In genomic region chr4:76213415-76214268, GRCh38 we compare ENCODE assay signal across 8 cellular contexts. TPM values are rescaled to one million over a fixed set of nuclear protein-coding genes. Genes with fewer than 3 reads are reported as not detected.
A peak's percentile ranks its signal among the peaks of the same experiment; 100 is the strongest.
DNase-seq lines count a peak whose midpoint lies in the region; ATAC-seq, FAIRE-seq and TF ChIP-seq lines count a peak whose summit lies in the region.

Gene SCARB2 (minus strand): TSS chr4:76213824. CDS start chr4:76213543, 281 bp downstream.

- no TSS peak for BruUV-seq in endothelial cell of umbilical vein (replicated peaks; lab: Mats Ljungman, UMichigan)

- peak within 1 kb of the TSS; percentile 86 for H3K4me2 ChIP-seq in endothelial cell of umbilical vein (ENCODE audit: insufficient read depth, low read length)

- intact Hi-C loops in endothelial cell of umbilical vein (cut with micrococcal nuclease) = loop anchor here (1.0 to 5.0 kb wide), 5 partner anchors 15 to 799 kb away; partner anchors contain the start of genes FAM47E and NUP54

- peaks cover 0 to 2% of the 10 kb centered on the region in 2 donors for H3K27me3 Mint-ChIP-seq in CD8-positive, alpha-beta memory T cell

- ATAC-seq in GM19372 (IDR thresholded peaks at IDR 0.05; ENCODE audit: low read depth, unreplicated experiment) = peak; percentile 80
- peak; percentile 67 for ATAC-seq in HG03520 (IDR thresholded peaks at IDR 0.05; ENCODE audit: unreplicated experiment)

- peak within 1 kb of the TSS; percentile 86 to 98 (median 91) for H3K4me3 Mint-ChIP-seq in CD8-positive, alpha-beta memory T cell

- H3K4me1 ChIP-seq in CD8-positive, alpha-beta memory T cell (ENCODE audit: insufficient read depth, low read length) = peaks cover 35% of the 10 kb centered on the region
- H3K4me1 ChIP-seq in endothelial cell of umbilical vein (ENCODE audit: control insufficient read depth, extremely low read depth, insufficient read depth, low read length) = peaks cover 36% of the 10 kb centered on the region

- H3K79me2 ChIP-seq in endothelial cell of umbilical vein (ENCODE audit: control insufficient read depth, insufficient read depth, low read length) = peaks cover 40% of the 10 kb centered on the region

- FAIRE-seq in endothelial cell of umbilical vein (lab: Jason Lieb, UNC) = no peak

- H3K9me1 ChIP-seq in endothelial cell of umbilical vein (replicated peaks; ENCODE audit: control insufficient read depth, extremely low read depth, insufficient read depth, low read length) = no peaks in the 10 kb centered on the region

- peaks cover 0 to 7% (median 1%) of the 10 kb centered on the region in 3 donors for H3K36me3 Mint-ChIP-seq in CD8-positive, alpha-beta memory T cell

- H3K4me1 Mint-ChIP-seq in CD8-positive, alpha-beta memory T cell = peaks cover 44 to 57% (median 57%) of the 10 kb centered on the region in 3 donors

- peak within 1 kb of the TSS; percentile 75 for H3K4me3 ChIP-seq in CD8-positive, alpha-beta memory T cell (ENCODE audit: low read length)
- peak within 1 kb of the TSS; percentile 37 to 94 (median 85) for H3K4me3 ChIP-seq in endothelial cell of umbilical vein (replicated peaks in 1 of 3; ENCODE audit: insufficient read depth in 1 of 3, low read depth in 1 of 3, low read length in 3 of 3)

- H3K27me3 ChIP-seq in CD8-positive, alpha-beta memory T cell (ENCODE audit: insufficient read depth, low read length, poor library complexity, severe bottlenecking) = no peaks in the 10 kb centered on the region
- no peaks in the 10 kb centered on the region for H3K27me3 ChIP-seq in endothelial cell of umbilical vein (ENCODE audit: control insufficient read depth in 2 of 2, insufficient read depth in 2 of 2, low read length in 2 of 2)

- CTCF ChIA-PET in CD8-positive, alpha-beta memory T cell (lab: Charles Lee) = interaction anchor here (1.1 to 8.6 kb wide), 3 partner anchors 34 to 765 kb away, joined by 3 to 32 read pairs (median 3); partner anchors contain the start of gene NUP54
- CTCF ChIA-PET in endothelial cell of umbilical vein (lab: Charles Lee) = interaction anchor here (1.6 to 9.1 kb wide), 3 partner anchors 14 to 164 kb away, joined by 4 to 89 read pairs (median 10); no protein-coding TSS in a partner anchor

- H3K27ac Mint-ChIP-seq in CD8-positive, alpha-beta memory T cell = peak within 1 kb of the TSS; percentile 86 to 100 (median 97)

- peak; percentile 64 to 84 (median 79) for DNase-seq in CD8-positive, alpha-beta memory T cell
- peak; percentile 74 to 81 for DNase-seq in NOMO-1 (lab: John Stamatoyannopoulos, UW; ENCODE audit: unreplicated experiment in 2 of 2)
- peak; percentile 81 for DNase-seq in activated CD8-positive, alpha-beta memory T cell treated with anti-CD3 and anti-CD28 coated beads, Interleukin-2, amount 50 U/mL, for 48 hours
- DNase-seq in endothelial cell of umbilical vein (ENCODE audit: low read depth, low spot score) = peak; percentile 90
- peak; percentile 73 for DNase-seq in middle frontal gyrus (ENCODE audit: extremely low spot score, low spot score)
- peak; percentile 56 for DNase-seq in stimulated activated CD8-positive, alpha-beta memory T cell treated with anti-CD3 and anti-CD28 coated beads, Interleukin-4, amount 100 ng/mL, for 24 hours (ENCODE audit: low read depth)

- H3K27ac ChIP-seq in CD8-positive, alpha-beta memory T cell (ENCODE audit: low read depth, low read length) = peak within 1 kb of the TSS; percentile 74
- H3K27ac ChIP-seq in endothelial cell of umbilical vein (ENCODE audit: insufficient read depth, low read depth, low read length) = peak within 1 kb of the TSS; percentile 57

- TF ChIP-seq POLR2A in endothelial cell of umbilical vein (IDR thresholded peaks at IDR 0.05; ENCODE audit: low read depth, low read length) = peak; percentile 93

- peak within 1 kb of the TSS; percentile 94 for H2AFZ ChIP-seq in endothelial cell of umbilical vein (ENCODE audit: low read depth, low read length)

- POLR2A ChIA-PET in CD8-positive, alpha-beta memory T cell (lab: Charles Lee) = interaction anchor here (1.4 kb wide), 1 partner anchor 274 kb away, joined by 6 read pairs; no protein-coding TSS in a partner anchor
- POLR2A ChIA-PET in endothelial cell of umbilical vein (lab: Charles Lee) = no interaction called here

- peak within 1 kb of the TSS; percentile 46 for H3K9ac ChIP-seq in endothelial cell of umbilical vein (replicated peaks; ENCODE audit: extremely low read depth, insufficient read depth, low read length)

- H3K36me3 ChIP-seq in CD8-positive, alpha-beta memory T cell (ENCODE audit: insufficient read depth, low read length) = no peaks in the 10 kb centered on the region
- no peaks in the 10 kb centered on the region for H3K36me3 ChIP-seq in endothelial cell of umbilical vein (ENCODE audit: control insufficient read depth in 2 of 2, extremely low read depth in 1 of 2, insufficient read depth in 2 of 2, low read length in 2 of 2)

- no peaks in the 10 kb centered on the region for H3K9me3 ChIP-seq in CD8-positive, alpha-beta memory T cell (ENCODE audit: low read length)
- H3K9me3 ChIP-seq in endothelial cell of umbilical vein (replicated peaks; ENCODE audit: control insufficient read depth, insufficient read depth, low read length) = no peaks in the 10 kb centered on the region

- no peaks in the 10 kb centered on the region for H4K20me1 ChIP-seq in endothelial cell of umbilical vein (replicated peaks; ENCODE audit: control insufficient read depth, extremely low read depth, insufficient read depth, low read length)

- no peaks in the 10 kb centered on the region for H3K9me3 Mint-ChIP-seq in CD8-positive, alpha-beta memory T cell

- no peak for TF ChIP-seq CTCF in endothelial cell of umbilical vein (IDR thresholded peaks at IDR 0.05; ENCODE audit: extremely low read depth in 1 of 2, insufficient read depth in 1 of 2, low read depth in 1 of 2, low read length in 2 of 2)

- dilution Hi-C loops in endothelial cell of umbilical vein (cut with MboI; ENCODE audit: extremely low pct_ligation_motif_present, low sequenced_read_pairs) = no loop called here

TF ChIP-seq in endothelial cell of umbilical vein, 7 proteins besides CTCF, POLR2A, EP300 and RAD21:
- TF ChIP-seq POLR2AphosphoS5 (IDR thresholded peaks at IDR 0.05; ENCODE audit: insufficient read depth, low read depth, low read length) = peak; percentile 87
- TF ChIP-seq GATA2 (IDR thresholded peaks at IDR 0.05; ENCODE audit: insufficient read depth, insufficient read length, low read depth, low read length) = no peak
- TF ChIP-seq MAX (IDR thresholded peaks at IDR 0.05; ENCODE audit: insufficient read depth, insufficient read length) = no peak
TF ChIP-seq in endothelial cell of umbilical vein: peak in this region for 1.

RNA-seq across cellular contexts. Expression of gene SCARB2, which starts in this region (rescaled TPM):
- 1 to 10 TPM; 6.2 to 6.7 TPM for total RNA-seq in CD8-positive, alpha-beta memory T cell
- 17.6 TPM for polyA plus RNA-seq in CD8-positive, alpha-beta memory T cell
- total RNA-seq in endothelial cell of umbilical vein = 116 and 122 TPM in 2 replicates
- polyA plus RNA-seq in endothelial cell of umbilical vein = 63.2 and 75.2 TPM in 2 replicates
- polyA plus RNA-seq in endothelial cell of umbilical vein (2011; cell fraction: cytosol; rRNA removed) = 62.2 and 64.5 TPM in 2 replicates
- 61.7 and 70.8 TPM in 2 replicates for polyA plus RNA-seq in endothelial cell of umbilical vein (2011; cell fraction: nucleus; rRNA removed)
- polyA plus RNA-seq in endothelial cell of umbilical vein (2012) = 129 and 153 TPM in 2 replicates
- polyA minus RNA-seq in endothelial cell of umbilical vein = 218 and 228 TPM in 2 replicates
- 26.6 TPM for polyA minus RNA-seq in endothelial cell of umbilical vein (2011; cell fraction: cytosol; rRNA and poly(A)+ RNA removed)
- 62.6 and 93.7 TPM in 2 replicates for polyA minus RNA-seq in endothelial cell of umbilical vein (2011; cell fraction: nucleus; rRNA and poly(A)+ RNA removed)

Comparison
In these comparisons a context has a peak if more than half of its experiments do, and no peak if none do; other contexts are left out.
1. Peak in every context shown above with its lines: DNase-seq, ATAC-seq, H3K4me3 ChIP-seq and H3K27ac ChIP-seq.
2. RNA of gene SCARB2 (total RNA-seq): 116 to 122 TPM in endothelial cell of umbilical vein; 6.2 to 6.7 TPM in CD8-positive, alpha-beta memory T cell; every median in the first group is over 10 times any median in the second.